Comparison of ENCODE assay signal across 1 cellular context in the genomic region with DNA sequence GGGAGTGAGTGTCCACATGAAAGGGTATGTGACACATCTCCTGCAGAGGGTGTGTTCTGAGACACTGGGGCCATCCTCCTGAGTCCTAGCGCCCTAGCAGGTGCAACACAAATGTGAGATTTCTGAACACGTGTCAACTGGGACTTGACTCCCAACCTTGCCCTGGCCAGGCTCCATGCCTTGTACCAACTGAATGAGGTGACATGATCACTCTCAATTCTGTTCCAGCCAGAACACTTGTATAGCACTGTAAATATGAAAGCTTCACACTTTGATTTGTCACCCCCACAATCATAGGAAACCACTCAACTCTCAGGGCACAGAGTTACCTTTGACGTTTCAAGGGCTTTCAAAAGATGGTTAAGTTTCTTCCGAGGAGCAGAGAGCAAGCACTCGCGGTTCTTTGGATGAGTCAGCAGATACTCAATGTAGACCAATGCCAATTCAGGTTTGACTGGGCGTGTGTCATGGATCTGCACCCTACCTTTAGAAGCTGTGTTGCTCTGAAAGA.
TF ChIP-seq lines count a peak whose summit lies in the region.

No MANE protein-coding gene starts in this region.

TF ChIP-seq in GM12878, 131 proteins besides CTCF, POLR2A, EP300 and RAD21 (continued from another document):
- TF ChIP-seq, protein P1, sequence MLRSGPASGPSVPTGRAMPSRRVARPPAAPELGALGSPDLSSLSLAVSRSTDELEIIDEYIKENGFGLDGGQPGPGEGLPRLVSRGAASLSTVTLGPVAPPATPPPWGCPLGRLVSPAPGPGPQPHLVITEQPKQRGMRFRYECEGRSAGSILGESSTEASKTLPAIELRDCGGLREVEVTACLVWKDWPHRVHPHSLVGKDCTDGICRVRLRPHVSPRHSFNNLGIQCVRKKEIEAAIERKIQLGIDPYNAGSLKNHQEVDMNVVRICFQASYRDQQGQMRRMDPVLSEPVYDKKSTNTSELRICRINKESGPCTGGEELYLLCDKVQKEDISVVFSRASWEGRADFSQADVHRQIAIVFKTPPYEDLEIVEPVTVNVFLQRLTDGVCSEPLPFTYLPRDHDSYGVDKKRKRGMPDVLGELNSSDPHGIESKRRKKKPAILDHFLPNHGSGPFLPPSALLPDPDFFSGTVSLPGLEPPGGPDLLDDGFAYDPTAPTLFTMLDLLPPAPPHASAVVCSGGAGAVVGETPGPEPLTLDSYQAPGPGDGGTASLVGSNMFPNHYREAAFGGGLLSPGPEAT (IDR thresholded peaks at IDR 0.05; ENCODE audit: low read depth), result 0 out of 2 replicates have a peak, but pooled peaks have one; percentile 16
- no peak for TF ChIP-seq KAT2A (conservative IDR thresholded peaks at IDR 0.05; ENCODE audit: control insufficient read depth, low read depth, low read length)
- peak; percentile 31; the same call in 1 of the 2 replicates for TF ChIP-seq IKZF1 (conservative IDR thresholded peaks at IDR 0.05)
- TF ChIP-seq CHD2 (IDR thresholded peaks at IDR 0.05; ENCODE audit: borderline replicate concordance, low read depth, low read length), result no peak
- TF ChIP-seq, protein P2, sequence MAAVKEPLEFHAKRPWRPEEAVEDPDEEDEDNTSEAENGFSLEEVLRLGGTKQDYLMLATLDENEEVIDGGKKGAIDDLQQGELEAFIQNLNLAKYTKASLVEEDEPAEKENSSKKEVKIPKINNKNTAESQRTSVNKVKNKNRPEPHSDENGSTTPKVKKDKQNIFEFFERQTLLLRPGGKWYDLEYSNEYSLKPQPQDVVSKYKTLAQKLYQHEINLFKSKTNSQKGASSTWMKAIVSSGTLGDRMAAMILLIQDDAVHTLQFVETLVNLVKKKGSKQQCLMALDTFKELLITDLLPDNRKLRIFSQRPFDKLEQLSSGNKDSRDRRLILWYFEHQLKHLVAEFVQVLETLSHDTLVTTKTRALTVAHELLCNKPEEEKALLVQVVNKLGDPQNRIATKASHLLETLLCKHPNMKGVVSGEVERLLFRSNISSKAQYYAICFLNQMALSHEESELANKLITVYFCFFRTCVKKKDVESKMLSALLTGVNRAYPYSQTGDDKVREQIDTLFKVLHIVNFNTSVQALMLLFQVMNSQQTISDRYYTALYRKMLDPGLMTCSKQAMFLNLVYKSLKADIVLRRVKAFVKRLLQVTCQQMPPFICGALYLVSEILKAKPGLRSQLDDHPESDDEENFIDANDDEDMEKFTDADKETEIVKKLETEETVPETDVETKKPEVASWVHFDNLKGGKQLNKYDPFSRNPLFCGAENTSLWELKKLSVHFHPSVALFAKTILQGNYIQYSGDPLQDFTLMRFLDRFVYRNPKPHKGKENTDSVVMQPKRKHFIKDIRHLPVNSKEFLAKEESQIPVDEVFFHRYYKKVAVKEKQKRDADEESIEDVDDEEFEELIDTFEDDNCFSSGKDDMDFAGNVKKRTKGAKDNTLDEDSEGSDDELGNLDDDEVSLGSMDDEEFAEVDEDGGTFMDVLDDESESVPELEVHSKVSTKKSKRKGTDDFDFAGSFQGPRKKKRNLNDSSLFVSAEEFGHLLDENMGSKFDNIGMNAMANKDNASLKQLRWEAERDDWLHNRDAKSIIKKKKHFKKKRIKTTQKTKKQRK (IDR thresholded peaks at IDR 0.05; ENCODE audit: low read depth, low read length), result no peak
- TF ChIP-seq HDGF (IDR thresholded peaks at IDR 0.05), result no peak
- TF ChIP-seq SRF (IDR thresholded peaks at IDR 0.05; ENCODE audit: low read depth in 2 of 2, low read length in 2 of 2), result 0 out of 4 replicates have a peak, but pooled peaks of 1 of the 2 experiments have one; percentile 41
- TF ChIP-seq TCF12 (IDR thresholded peaks at IDR 0.05; ENCODE audit: low read depth, low read length), result no peak; the same call in 1 of the 2 replicates
- TF ChIP-seq CBX5 (IDR thresholded peaks at IDR 0.05; ENCODE audit: low read depth), result 0 out of 2 replicates have a peak, but pooled peaks have one; percentile 31
- TF ChIP-seq ASH2L (IDR thresholded peaks at IDR 0.05; ENCODE audit: borderline replicate concordance, low read depth), result no peak
- TF ChIP-seq HDAC2 (IDR thresholded peaks at IDR 0.05), result no peak
- TF ChIP-seq SMAD1 (IDR thresholded peaks at IDR 0.05; ENCODE audit: low read depth, partially characterized antibody), result no peak
- no peak for TF ChIP-seq SIN3A (IDR thresholded peaks at IDR 0.05; ENCODE audit: low read depth, low read length)
- no peak for TF ChIP-seq RAD51 (IDR thresholded peaks at IDR 0.05)
- TF ChIP-seq MTA3 (IDR thresholded peaks at IDR 0.05; ENCODE audit: borderline replicate concordance, low read length), result peak; percentile 94
- TF ChIP-seq RCOR1 (conservative IDR thresholded peaks at IDR 0.05; ENCODE audit: low read depth, low read length), result no peak
- peak; percentile 72 for TF ChIP-seq DPF2 (IDR thresholded peaks at IDR 0.05)
- TF ChIP-seq HDAC6 (IDR thresholded peaks at IDR 0.05; ENCODE audit: unreplicated experiment), result no peak
- TF ChIP-seq, protein P3, sequence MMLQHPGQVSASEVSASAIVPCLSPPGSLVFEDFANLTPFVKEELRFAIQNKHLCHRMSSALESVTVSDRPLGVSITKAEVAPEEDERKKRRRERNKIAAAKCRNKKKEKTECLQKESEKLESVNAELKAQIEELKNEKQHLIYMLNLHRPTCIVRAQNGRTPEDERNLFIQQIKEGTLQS (IDR thresholded peaks at IDR 0.05; ENCODE audit: borderline replicate concordance, extremely low read depth, low read depth, low read length), result no peak
- TF ChIP-seq, protein P4, sequence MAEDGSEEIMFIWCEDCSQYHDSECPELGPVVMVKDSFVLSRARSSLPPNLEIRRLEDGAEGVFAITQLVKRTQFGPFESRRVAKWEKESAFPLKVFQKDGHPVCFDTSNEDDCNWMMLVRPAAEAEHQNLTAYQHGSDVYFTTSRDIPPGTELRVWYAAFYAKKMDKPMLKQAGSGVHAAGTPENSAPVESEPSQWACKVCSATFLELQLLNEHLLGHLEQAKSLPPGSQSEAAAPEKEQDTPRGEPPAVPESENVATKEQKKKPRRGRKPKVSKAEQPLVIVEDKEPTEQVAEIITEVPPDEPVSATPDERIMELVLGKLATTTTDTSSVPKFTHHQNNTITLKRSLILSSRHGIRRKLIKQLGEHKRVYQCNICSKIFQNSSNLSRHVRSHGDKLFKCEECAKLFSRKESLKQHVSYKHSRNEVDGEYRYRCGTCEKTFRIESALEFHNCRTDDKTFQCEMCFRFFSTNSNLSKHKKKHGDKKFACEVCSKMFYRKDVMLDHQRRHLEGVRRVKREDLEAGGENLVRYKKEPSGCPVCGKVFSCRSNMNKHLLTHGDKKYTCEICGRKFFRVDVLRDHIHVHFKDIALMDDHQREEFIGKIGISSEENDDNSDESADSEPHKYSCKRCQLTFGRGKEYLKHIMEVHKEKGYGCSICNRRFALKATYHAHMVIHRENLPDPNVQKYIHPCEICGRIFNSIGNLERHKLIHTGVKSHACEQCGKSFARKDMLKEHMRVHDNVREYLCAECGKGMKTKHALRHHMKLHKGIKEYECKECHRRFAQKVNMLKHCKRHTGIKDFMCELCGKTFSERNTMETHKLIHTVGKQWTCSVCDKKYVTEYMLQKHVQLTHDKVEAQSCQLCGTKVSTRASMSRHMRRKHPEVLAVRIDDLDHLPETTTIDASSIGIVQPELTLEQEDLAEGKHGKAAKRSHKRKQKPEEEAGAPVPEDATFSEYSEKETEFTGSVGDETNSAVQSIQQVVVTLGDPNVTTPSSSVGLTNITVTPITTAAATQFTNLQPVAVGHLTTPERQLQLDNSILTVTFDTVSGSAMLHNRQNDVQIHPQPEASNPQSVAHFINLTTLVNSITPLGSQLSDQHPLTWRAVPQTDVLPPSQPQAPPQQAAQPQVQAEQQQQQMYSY (CRISPR knock-in tag; IDR thresholded peaks at IDR 0.05), result no peak
- peak; percentile 56; the same call in 1 of the 2 replicates for TF ChIP-seq MXI1 (IDR thresholded peaks at IDR 0.05; ENCODE audit: low read depth, low read length)
- TF ChIP-seq, protein P5, sequence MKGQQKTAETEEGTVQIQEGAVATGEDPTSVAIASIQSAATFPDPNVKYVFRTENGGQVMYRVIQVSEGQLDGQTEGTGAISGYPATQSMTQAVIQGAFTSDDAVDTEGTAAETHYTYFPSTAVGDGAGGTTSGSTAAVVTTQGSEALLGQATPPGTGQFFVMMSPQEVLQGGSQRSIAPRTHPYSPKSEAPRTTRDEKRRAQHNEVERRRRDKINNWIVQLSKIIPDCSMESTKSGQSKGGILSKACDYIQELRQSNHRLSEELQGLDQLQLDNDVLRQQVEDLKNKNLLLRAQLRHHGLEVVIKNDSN (IDR thresholded peaks at IDR 0.05; ENCODE audit: borderline replicate concordance, extremely low read length, insufficient read depth, low read depth, low read length), result no peak
- TF ChIP-seq WRNIP1 (IDR thresholded peaks at IDR 0.05; ENCODE audit: borderline replicate concordance, low read depth, low read length), result no peak
- TF ChIP-seq, protein P6, sequence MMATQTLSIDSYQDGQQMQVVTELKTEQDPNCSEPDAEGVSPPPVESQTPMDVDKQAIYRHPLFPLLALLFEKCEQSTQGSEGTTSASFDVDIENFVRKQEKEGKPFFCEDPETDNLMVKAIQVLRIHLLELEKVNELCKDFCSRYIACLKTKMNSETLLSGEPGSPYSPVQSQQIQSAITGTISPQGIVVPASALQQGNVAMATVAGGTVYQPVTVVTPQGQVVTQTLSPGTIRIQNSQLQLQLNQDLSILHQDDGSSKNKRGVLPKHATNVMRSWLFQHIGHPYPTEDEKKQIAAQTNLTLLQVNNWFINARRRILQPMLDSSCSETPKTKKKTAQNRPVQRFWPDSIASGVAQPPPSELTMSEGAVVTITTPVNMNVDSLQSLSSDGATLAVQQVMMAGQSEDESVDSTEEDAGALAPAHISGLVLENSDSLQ (IDR thresholded peaks at IDR 0.05), result peak; percentile 26; the same call in 1 of the 2 replicates
- no peak for TF ChIP-seq SMC3 (IDR thresholded peaks at IDR 0.05; ENCODE audit: borderline replicate concordance, low read length)
- TF ChIP-seq, protein P7, sequence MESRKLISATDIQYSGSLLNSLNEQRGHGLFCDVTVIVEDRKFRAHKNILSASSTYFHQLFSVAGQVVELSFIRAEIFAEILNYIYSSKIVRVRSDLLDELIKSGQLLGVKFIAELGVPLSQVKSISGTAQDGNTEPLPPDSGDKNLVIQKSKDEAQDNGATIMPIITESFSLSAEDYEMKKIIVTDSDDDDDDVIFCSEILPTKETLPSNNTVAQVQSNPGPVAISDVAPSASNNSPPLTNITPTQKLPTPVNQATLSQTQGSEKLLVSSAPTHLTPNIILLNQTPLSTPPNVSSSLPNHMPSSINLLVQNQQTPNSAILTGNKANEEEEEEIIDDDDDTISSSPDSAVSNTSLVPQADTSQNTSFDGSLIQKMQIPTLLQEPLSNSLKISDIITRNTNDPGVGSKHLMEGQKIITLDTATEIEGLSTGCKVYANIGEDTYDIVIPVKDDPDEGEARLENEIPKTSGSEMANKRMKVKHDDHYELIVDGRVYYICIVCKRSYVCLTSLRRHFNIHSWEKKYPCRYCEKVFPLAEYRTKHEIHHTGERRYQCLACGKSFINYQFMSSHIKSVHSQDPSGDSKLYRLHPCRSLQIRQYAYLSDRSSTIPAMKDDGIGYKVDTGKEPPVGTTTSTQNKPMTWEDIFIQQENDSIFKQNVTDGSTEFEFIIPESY (IDR thresholded peaks at IDR 0.05), result no peak
- TF ChIP-seq NFIC (IDR thresholded peaks at IDR 0.05; ENCODE audit: low read depth, low read length), result peak; percentile 85
- peak; percentile 31 to 53; a peak in 1 of 4 replicates for TF ChIP-seq BHLHE40 (IDR thresholded peaks at IDR 0.05; ENCODE audit: borderline replicate concordance in 1 of 2, low read depth in 2 of 2, low read length in 1 of 2)
